Comparison of ENCODE assay signal across 11 cellular contexts in genomic region chr1:103788377-103788776, GRCh38. TPM values are rescaled to one million over a fixed set of nuclear protein-coding genes. Genes with fewer than 3 reads are reported as not detected.
A peak's percentile ranks its signal among the peaks of the same experiment; 100 is the strongest.
DNase-seq lines count a peak whose midpoint lies in the region; ATAC-seq, FAIRE-seq and TF ChIP-seq lines count a peak whose summit lies in the region.
"Had no signal": no experiment of that assay in that cellular context is flagged by ENCODE, and none has a peak within 500 bp of the region (broad histone marks: within the 10 kb centered on the region; RNA-seq: fewer than 3 reads in every experiment).

No MANE protein-coding gene starts in this region.

- WGBS in psoas muscle, 3 donors: 20 to 26% (median 23%) methylated on average over 1 of the region's 1 CpG

- DNase-seq in NCI-H2196 (lab: John Stamatoyannopoulos, UW; ENCODE audit: unreplicated experiment) (peak; percentile 1), NCI-H2196 treated with DMSO at 0.1 percent for 48 hours (lab: John Stamatoyannopoulos, UW; ENCODE audit: unreplicated experiment) (no peak), NAMALWA (ENCODE audit: low spot score) (peak; percentile 36), bronchial epithelial cell (ENCODE audit: low read depth) (peak; percentile 25), psoas muscle (no peak), left lung (no peak), NK-92 (lab: John Stamatoyannopoulos, UW; ENCODE audit: unreplicated experiment) (no peak)
- no peak for DNase-seq in stimulated activated naive CD4-positive, alpha-beta T cell (lab: John Stamatoyannopoulos, UW)
- DNase-seq: activated CD8-positive, alpha-beta memory T cell treated with anti-CD3 and anti-CD28 coated beads for 24 hours; nucleus accumbens had no signal

- H3K27me3 ChIP-seq in bronchial epithelial cell (ENCODE audit: control insufficient read depth, insufficient read depth, low read length): no peaks in the 10 kb centered on the region
- H3K27me3 ChIP-seq in psoas muscle (ENCODE audit: insufficient read depth in 3 of 3, low read length in 2 of 3): no peaks in the 10 kb centered on the region
- H3K27me3 ChIP-seq in left lung: no peaks in the 10 kb centered on the region

- no peak overlapping the region for H3K4me3 ChIP-seq in bronchial epithelial cell (ENCODE audit: low read depth, low read length)
- no peak overlapping the region for H3K4me3 ChIP-seq in psoas muscle
- H3K4me3 ChIP-seq in left lung: no peak overlapping the region

- no peaks in the 10 kb centered on the region for H3K36me3 ChIP-seq in bronchial epithelial cell (ENCODE audit: control insufficient read depth, insufficient read depth, low read length)
- no peaks in the 10 kb centered on the region for H3K36me3 ChIP-seq in psoas muscle (ENCODE audit: insufficient read depth in 1 of 2, low read depth in 1 of 2)
- no peaks in the 10 kb centered on the region for H3K36me3 ChIP-seq in left lung

- intact Hi-C loops in psoas muscle (cut with DNase I): no loop called here
- intact Hi-C loops in left lung (cut with DNase I): no loop called here

- H3K4me1 ChIP-seq in psoas muscle (no peaks in the 10 kb centered on the region), left lung (no peaks in the 10 kb centered on the region)

- H3K27ac ChIP-seq in psoas muscle: no peak overlapping the region
- H3K27ac ChIP-seq in left lung: no peak overlapping the region

- TF ChIP-seq CTCF in bronchial epithelial cell (IDR thresholded peaks at IDR 0.05; ENCODE audit: insufficient read depth, low read length, severe bottlenecking) (no peak), psoas muscle (IDR thresholded peaks at IDR 0.05) (peak; percentile 29), left lung (IDR thresholded peaks at IDR 0.05) (no peak)

- no peak for FAIRE-seq in bronchial epithelial cell (lab: Jason Lieb, UNC)

- H3K9me3 ChIP-seq in psoas muscle (no peaks in the 10 kb centered on the region), left lung (no peaks in the 10 kb centered on the region)

- no peak for ATAC-seq in psoas muscle
- no peak for ATAC-seq in left lung

RNA-seq across cellular contexts. Expression of gene AMY1C, which starts 38.7 kb away (rescaled TPM):
- total RNA-seq in bronchial epithelial cell (0.26 TPM in 2 replicates), psoas muscle (under 1 TPM in 1 of 4 donors, not detected in 3; 0.40 TPM), left lung (10 to 100 TPM in 1 of 2 donors, 1 to 10 TPM in 1; 3.7 to 30.9 TPM)
- not detected for polyA plus RNA-seq in psoas muscle
- polyA plus RNA-seq: BJ had no signal

Comparison
In these comparisons a context has a peak if more than half of its experiments do, and no peak if none do; other contexts are left out.
1. DNase-seq: peak in NCI-H2196 (single experiment), NAMALWA (single experiment) and bronchial epithelial cell (single experiment); none in NCI-H2196 treated with DMSO at 0.1 percent for 48 hours (single experiment), psoas muscle (0 of 2), stimulated activated naive CD4-positive, alpha-beta T cell (0 of 6), left lung (0 of 2) and NK-92 (single experiment).